15 cellular contexts compared by ENCODE assay signal in genomic region chr7:27839099-27839498, GRCh38.
"Had no signal": no experiment of that assay in that cellular context is flagged by ENCODE, and none has a peak within 500 bp of the region (broad histone marks: within the 10 kb centered on the region; RNA-seq: fewer than 3 reads in every experiment).

No MANE protein-coding gene starts in this region.

- H3K4me3 Mint-ChIP-seq: naive thymus-derived CD8-positive, alpha-beta T cell; neural progenitor cell; stimulated activated naive CD8-positive, alpha-beta T cell treated with anti-CD3 and anti-CD28 coated beads, Interleukin-15, Interleukin-2, amounts not matched to agents 100 ng/mL and 50 ng/mL, for 24 hours had no signal

- ATAC-seq: left lobe of liver; mucosa of descending colon; naive thymus-derived CD8-positive, alpha-beta T cell; pancreas; right cardiac atrium; upper lobe of right lung had no signal

- H3K9me3 Mint-ChIP-seq: naive thymus-derived CD8-positive, alpha-beta T cell; neural progenitor cell; stimulated activated naive CD8-positive, alpha-beta T cell treated with anti-CD3 and anti-CD28 coated beads, Interleukin-15, Interleukin-2, amounts not matched to agents 100 ng/mL and 50 ng/mL, for 24 hours had no signal

- H3K27ac Mint-ChIP-seq: progenitor cell of endocrine pancreas had no signal

- H3K27me3 Mint-ChIP-seq: naive thymus-derived CD8-positive, alpha-beta T cell; progenitor cell of endocrine pancreas; stimulated activated naive CD8-positive, alpha-beta T cell treated with anti-CD3 and anti-CD28 coated beads, Interleukin-15, Interleukin-2, amounts not matched to agents 100 ng/mL and 50 ng/mL, for 24 hours had no signal

- DNase-seq: effector CD4-positive, alpha-beta T cell; foreskin melanocyte; mammary epithelial cell; mucosa of descending colon; naive thymus-derived CD8-positive, alpha-beta T cell; occipital lobe; pancreas; right cardiac atrium; stimulated activated CD4-positive, alpha-beta T cell treated with anti-CD3 and anti-CD28 coated beads, Interleukin-2, amount 100 ng/mL, for 48 hours; testis; upper lobe of right lung had no signal
